Comparison of ENCODE assay signal across 23 cellular contexts in the genomic region with DNA sequence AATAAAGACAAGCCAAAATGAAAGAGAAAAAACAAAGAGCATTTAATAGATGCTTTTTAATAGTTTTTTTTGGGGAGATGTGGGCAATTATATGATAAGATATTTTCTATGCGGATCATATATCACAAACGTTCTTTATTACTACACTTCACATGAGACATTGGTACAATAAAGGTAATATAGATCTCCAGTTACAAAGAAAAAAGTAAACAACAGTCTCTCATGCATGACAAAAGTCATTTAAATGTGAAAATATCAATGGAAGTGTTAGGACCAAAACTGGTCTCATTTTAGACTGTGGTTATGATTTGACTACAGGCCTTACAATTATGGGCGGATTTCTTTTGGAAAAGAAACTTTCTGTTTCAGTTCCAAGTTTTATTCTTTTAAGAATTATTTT.
"Had no signal": no experiment of that assay in that cellular context is flagged by ENCODE, and none has a peak within 500 bp of the region (broad histone marks: within the 10 kb centered on the region; RNA-seq: fewer than 3 reads in every experiment).

No MANE protein-coding gene starts in this region.

- H3K27ac ChIP-seq: dorsolateral prefrontal cortex, epithelial cell of prostate, gastrocnemius medialis, lower lobe of right lung, psoas muscle, sigmoid colon, stomach, thyroid gland, vagina had no signal

- DNase-seq: dorsolateral prefrontal cortex; effector CD4-positive, alpha-beta T cell; foreskin fibroblast; gastrocnemius medialis; head of caudate nucleus; left ventricle myocardium superior; lower lobe of right lung; naive thymus-derived CD8-positive, alpha-beta T cell; nephron progenitor cell; nucleus accumbens; psoas muscle; right cardiac atrium; sigmoid colon; stimulated activated CD4-positive, alpha-beta T cell treated with anti-CD3 and anti-CD28 coated beads, Interleukin-2, amount 100 ng/mL, for 24 hours; stimulated activated CD4-positive, alpha-beta T cell treated with anti-CD3 and anti-CD28 coated beads, Interleukin-4, amount 100 ng/mL, for 24 hours; stimulated activated naive CD4-positive, alpha-beta T cell treated with Interleukin-2 at 50 U/mL for 16 hours; stomach; thyroid gland; trophoblast cell had no signal

- H3K36me3 ChIP-seq: gastrocnemius medialis, lower lobe of right lung, sigmoid colon, stomach, thyroid gland, vagina had no signal

- H3K4me1 ChIP-seq: gastrocnemius medialis, psoas muscle, thyroid gland had no signal

- H3K9me3 ChIP-seq: gastrocnemius medialis, lower lobe of right lung, psoas muscle, stomach, thyroid gland, vagina had no signal

- ATAC-seq: esophagus mucosa; gastrocnemius medialis; left ventricle myocardium superior; lower lobe of right lung; naive thymus-derived CD8-positive, alpha-beta T cell; psoas muscle; right cardiac atrium; stimulated activated effector memory CD8-positive, alpha-beta T cell treated with anti-CD3 and anti-CD28 coated beads, Interleukin-12 subunit alpha, Interleukin-12 subunit beta, amount 100 ng/mL, for 72 hours had no signal

- H3K4me3 ChIP-seq: dorsolateral prefrontal cortex, gastrocnemius medialis, lower lobe of right lung, psoas muscle, sigmoid colon, stomach, thyroid gland, vagina had no signal
